In the genomic region with DNA sequence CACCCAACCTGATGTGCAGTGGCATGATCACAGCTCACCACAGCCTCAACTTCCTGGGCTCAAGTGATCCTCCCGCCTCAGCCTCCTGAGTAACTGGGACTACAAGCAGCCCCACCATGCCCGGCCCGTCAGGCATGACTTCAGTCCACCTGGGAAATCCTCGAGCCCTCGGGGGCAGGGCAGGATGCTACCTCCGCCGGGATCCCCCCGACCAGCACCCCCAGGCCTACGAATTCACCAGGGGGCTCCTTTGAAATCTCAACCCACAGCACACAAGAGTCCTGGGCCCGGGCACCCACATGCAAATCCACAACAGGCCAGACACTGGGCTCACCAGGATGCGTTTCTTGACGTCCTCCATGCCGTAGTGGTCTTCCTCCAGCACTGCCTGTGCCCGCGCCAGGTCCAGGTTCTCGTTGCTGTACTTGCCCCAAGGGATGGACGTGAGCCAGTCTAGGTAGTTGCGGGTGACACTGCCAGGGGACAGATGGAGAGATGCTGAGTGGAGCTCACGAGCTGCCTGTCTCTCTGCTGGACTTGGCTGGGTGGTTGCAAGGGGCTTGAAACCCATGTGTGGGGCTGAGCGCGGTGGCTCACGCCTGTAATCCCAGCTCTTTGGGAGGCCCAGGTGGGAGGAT, we compare ENCODE assay signal across 2 cellular contexts.
TF ChIP-seq lines count a peak whose summit lies in the region.

No MANE protein-coding gene starts in this region.

TF ChIP-seq in GM23338, 12 proteins besides CTCF, POLR2A, EP300 and RAD21:
- TF ChIP-seq POLR2AphosphoS5 (IDR thresholded peaks at IDR 0.05; ENCODE audit: low read depth) (no peak), EZH2 (IDR thresholded peaks at IDR 0.05; ENCODE audit: low read depth, unreplicated experiment) (no peak), ZNF114 (CRISPR knock-in tag; IDR thresholded peaks at IDR 0.05) (no peak), CREB1 (CRISPR knock-in tag; IDR thresholded peaks at IDR 0.05; ENCODE audit: low read depth) (no peak), ZNF331 (CRISPR knock-in tag; IDR thresholded peaks at IDR 0.05; ENCODE audit: low read depth) (no peak), STAT1 (IDR thresholded peaks at IDR 0.05; ENCODE audit: unreplicated experiment) (no peak), EZH2phosphoT487 (IDR thresholded peaks at IDR 0.05; ENCODE audit: unreplicated experiment) (no peak), NANOG (IDR thresholded peaks at IDR 0.05; ENCODE audit: borderline replicate concordance) (no peak), JUNB (IDR thresholded peaks at IDR 0.05; ENCODE audit: unreplicated experiment) (no peak)
- TF ChIP-seq, protein P1, sequence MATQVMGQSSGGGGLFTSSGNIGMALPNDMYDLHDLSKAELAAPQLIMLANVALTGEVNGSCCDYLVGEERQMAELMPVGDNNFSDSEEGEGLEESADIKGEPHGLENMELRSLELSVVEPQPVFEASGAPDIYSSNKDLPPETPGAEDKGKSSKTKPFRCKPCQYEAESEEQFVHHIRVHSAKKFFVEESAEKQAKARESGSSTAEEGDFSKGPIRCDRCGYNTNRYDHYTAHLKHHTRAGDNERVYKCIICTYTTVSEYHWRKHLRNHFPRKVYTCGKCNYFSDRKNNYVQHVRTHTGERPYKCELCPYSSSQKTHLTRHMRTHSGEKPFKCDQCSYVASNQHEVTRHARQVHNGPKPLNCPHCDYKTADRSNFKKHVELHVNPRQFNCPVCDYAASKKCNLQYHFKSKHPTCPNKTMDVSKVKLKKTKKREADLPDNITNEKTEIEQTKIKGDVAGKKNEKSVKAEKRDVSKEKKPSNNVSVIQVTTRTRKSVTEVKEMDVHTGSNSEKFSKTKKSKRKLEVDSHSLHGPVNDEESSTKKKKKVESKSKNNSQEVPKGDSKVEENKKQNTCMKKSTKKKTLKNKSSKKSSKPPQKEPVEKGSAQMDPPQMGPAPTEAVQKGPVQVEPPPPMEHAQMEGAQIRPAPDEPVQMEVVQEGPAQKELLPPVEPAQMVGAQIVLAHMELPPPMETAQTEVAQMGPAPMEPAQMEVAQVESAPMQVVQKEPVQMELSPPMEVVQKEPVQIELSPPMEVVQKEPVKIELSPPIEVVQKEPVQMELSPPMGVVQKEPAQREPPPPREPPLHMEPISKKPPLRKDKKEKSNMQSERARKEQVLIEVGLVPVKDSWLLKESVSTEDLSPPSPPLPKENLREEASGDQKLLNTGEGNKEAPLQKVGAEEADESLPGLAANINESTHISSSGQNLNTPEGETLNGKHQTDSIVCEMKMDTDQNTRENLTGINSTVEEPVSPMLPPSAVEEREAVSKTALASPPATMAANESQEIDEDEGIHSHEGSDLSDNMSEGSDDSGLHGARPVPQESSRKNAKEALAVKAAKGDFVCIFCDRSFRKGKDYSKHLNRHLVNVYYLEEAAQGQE (IDR thresholded peaks at IDR 0.05; ENCODE audit: unreplicated experiment) = no peak

TF ChIP-seq in GM12878, 131 proteins besides CTCF, POLR2A, EP300 and RAD21:
- TF ChIP-seq CBX5 (IDR thresholded peaks at IDR 0.05; ENCODE audit: low read depth) = no peak
